14 cellular contexts compared by ENCODE assay signal in the genomic region with DNA sequence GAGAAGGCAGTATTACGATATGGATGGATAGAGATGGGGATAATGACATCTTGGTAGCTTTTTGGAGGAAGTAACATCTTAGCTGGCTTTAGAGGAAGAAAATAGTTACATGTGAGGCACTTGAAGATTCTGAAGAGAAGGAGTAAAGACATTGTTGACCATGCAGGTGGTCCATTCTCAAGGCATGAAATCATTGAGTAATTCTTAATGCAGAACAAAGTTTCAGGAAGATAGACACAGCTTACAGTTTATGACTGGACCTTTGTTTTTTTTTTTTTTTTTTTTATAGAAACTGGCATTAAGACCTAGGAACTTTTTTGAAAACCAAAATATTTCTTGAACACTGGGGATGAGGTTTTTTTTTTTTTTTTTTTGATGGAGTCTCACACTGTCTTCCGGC. TPM values are rescaled to one million over a fixed set of nuclear protein-coding genes. Genes with fewer than 3 reads are reported as not detected.
DNase-seq lines count a peak whose midpoint lies in the region; ATAC-seq and TF ChIP-seq lines count a peak whose summit lies in the region.
"Had no signal": no experiment of that assay in that cellular context is flagged by ENCODE, and none has a peak within 500 bp of the region (broad histone marks: within the 10 kb centered on the region; RNA-seq: fewer than 3 reads in every experiment).

No MANE protein-coding gene starts in this region.

- TF ChIP-seq CTCF in HEK293 (tag by site-specific recombination; IDR thresholded peaks at IDR 0.05): no peak
- no peak for TF ChIP-seq CTCF in natural killer cell (IDR thresholded peaks at IDR 0.05)

- no peak overlapping the region for H3K27ac ChIP-seq in HEK293 (ENCODE audit: extremely low read depth, low read depth, low read length)

- H3K27ac Mint-ChIP-seq in activated CD4-positive, alpha-beta memory T cell treated with anti-CD3 and anti-CD28 coated beads, Interleukin-2, amount 10 ng/mL, durations not matched to agents 7 days and 5 days: peak overlapping the region; percentile 58
- H3K27ac Mint-ChIP-seq in natural killer cell: peak overlapping the region; percentile 84 to 85

- no peak overlapping the region for H3K4me3 ChIP-seq in HEK293 (ENCODE audit: low read depth, low read length)
- H3K4me3 ChIP-seq: dorsolateral prefrontal cortex, mucosa of descending colon had no signal

- no peaks in the 10 kb centered on the region for H3K9me3 ChIP-seq in HEK293 (ENCODE audit: control insufficient read depth, insufficient read depth, low read depth, low read length)
- H3K9me3 ChIP-seq: Caco-2, mucosa of descending colon had no signal

- H3K9me3 Mint-ChIP-seq in activated CD4-positive, alpha-beta memory T cell treated with anti-CD3 and anti-CD28 coated beads, Interleukin-2, amount 10 ng/mL, durations not matched to agents 7 days and 5 days: no peaks in the 10 kb centered on the region
- H3K9me3 Mint-ChIP-seq in natural killer cell: no peaks in the 10 kb centered on the region

- H3K4me3 Mint-ChIP-seq in activated CD4-positive, alpha-beta memory T cell treated with anti-CD3 and anti-CD28 coated beads, Interleukin-2, amount 10 ng/mL, durations not matched to agents 7 days and 5 days: peak overlapping the region; percentile 15
- H3K4me3 Mint-ChIP-seq in natural killer cell: peak overlapping the region; percentile 77

- no peaks in the 10 kb centered on the region for H3K36me3 ChIP-seq in HEK293 (ENCODE audit: control insufficient read depth in 2 of 2, insufficient read depth in 1 of 2, low read length in 2 of 2)

- DNase-seq in CD1c-positive myeloid dendritic cell (ENCODE audit: extremely low spot score): peak; percentile 46
- DNase-seq in activated CD4-positive, alpha-beta memory T cell treated with anti-CD3 and anti-CD28 coated beads, Interleukin-2, amount 10 ng/mL, durations not matched to agents 7 days and 5 days: no peak
- DNase-seq in natural killer cell: no peak
- DNase-seq in SK-N-DZ (ENCODE audit: low spot score): no peak
- DNase-seq in NCI-H2081 treated with DMSO at 0.1 percent for 48 hours (lab: John Stamatoyannopoulos, UW): no peak
- DNase-seq: activated CD4-positive, alpha-beta T cell treated with anti-CD3 and anti-CD28 coated beads, Interleukin-2, amount 50 U/mL, for 1 hour; Caco-2; dorsolateral prefrontal cortex; mucosa of descending colon; substantia nigra had no signal

- H3K36me3 Mint-ChIP-seq in activated CD4-positive, alpha-beta memory T cell treated with anti-CD3 and anti-CD28 coated beads, Interleukin-2, amount 10 ng/mL, durations not matched to agents 7 days and 5 days (ENCODE audit: low read depth): peaks cover 52% of the 10 kb centered on the region
- peaks cover 8% of the 10 kb centered on the region for H3K36me3 Mint-ChIP-seq in natural killer cell

- no peak for ATAC-seq in natural killer cell
- no peak for ATAC-seq in GM21528 (IDR thresholded peaks at IDR 0.05; ENCODE audit: low FRiP score, unreplicated experiment)
- no peak for ATAC-seq in GM18520 (IDR thresholded peaks at IDR 0.05; ENCODE audit: unreplicated experiment)
- ATAC-seq: mucosa of descending colon, sciatic nerve had no signal

- H3K4me1 Mint-ChIP-seq in activated CD4-positive, alpha-beta memory T cell treated with anti-CD3 and anti-CD28 coated beads, Interleukin-2, amount 10 ng/mL, durations not matched to agents 7 days and 5 days: peaks cover 77% of the 10 kb centered on the region
- H3K4me1 Mint-ChIP-seq in natural killer cell: peaks cover 61 to 83% of the 10 kb centered on the region in 2 donors

- CTCF ChIA-PET in HEK293 (lab: Yijun Ruan, JAX): interaction anchor here (0.6 to 1.1 kb wide), 2 partner anchors 21 to 1212 kb away, joined by 3 to 6 read pairs; no protein-coding TSS in a partner anchor
- CTCF ChIA-PET in activated CD4-positive, alpha-beta memory T cell treated with anti-CD3 and anti-CD28 coated beads, Interleukin-2, amount 10 ng/mL, durations not matched to agents 7 days and 5 days (lab: Charles Lee): interaction anchor here (0.7 to 2.0 kb wide), 3 partner anchors 10 to 103 kb away, joined by 4 to 5 read pairs (median 4); no protein-coding TSS in a partner anchor

- no peaks in the 10 kb centered on the region for H3K27me3 Mint-ChIP-seq in activated CD4-positive, alpha-beta memory T cell treated with anti-CD3 and anti-CD28 coated beads, Interleukin-2, amount 10 ng/mL, durations not matched to agents 7 days and 5 days
- H3K27me3 Mint-ChIP-seq in natural killer cell (ENCODE audit: low read depth in 2 of 2): no peaks in the 10 kb centered on the region

- 0 out of 2 replicates have a peak, but pooled peaks cover 4% of the 10 kb centered on the region for H3K4me1 ChIP-seq in HEK293 (ENCODE audit: control insufficient read depth, insufficient read depth, low read length)

- POLR2A ChIA-PET in HEK293 (lab: Yijun Ruan, JAX): no interaction called here
- POLR2A ChIA-PET in activated CD4-positive, alpha-beta memory T cell treated with anti-CD3 and anti-CD28 coated beads, Interleukin-2, amount 10 ng/mL, durations not matched to agents 7 days and 5 days (lab: Charles Lee): interaction anchor here (2.0 to 8.6 kb wide), 5 partner anchors 13 to 53 kb away, joined by 8 to 93 read pairs (median 29); a partner anchor contains a TSS

- intact Hi-C loops in natural killer cell (cut with micrococcal nuclease): loop anchor here (5.0 kb wide), 1 partner anchor 115 kb away; no protein-coding TSS in a partner anchor

TF ChIP-seq in HEK293, 187 proteins besides CTCF, POLR2A, EP300 and RAD21:
- no peak for TF ChIP-seq ZBTB8A (tag by site-specific recombination; IDR thresholded peaks at IDR 0.05)
- no peak for TF ChIP-seq ZBTB21 (tag by site-specific recombination; IDR thresholded peaks at IDR 0.05)
- no peak for TF ChIP-seq GLI4 (tag by site-specific recombination; IDR thresholded peaks at IDR 0.05)
- TF ChIP-seq ZNF19 (tag by site-specific recombination; IDR thresholded peaks at IDR 0.05; ENCODE audit: low read depth): no peak
- TF ChIP-seq GLIS1 (tag by site-specific recombination; IDR thresholded peaks at IDR 0.05): peak; percentile 45; the same call in 1 of the 2 replicates
- TF ChIP-seq, protein P1, sequence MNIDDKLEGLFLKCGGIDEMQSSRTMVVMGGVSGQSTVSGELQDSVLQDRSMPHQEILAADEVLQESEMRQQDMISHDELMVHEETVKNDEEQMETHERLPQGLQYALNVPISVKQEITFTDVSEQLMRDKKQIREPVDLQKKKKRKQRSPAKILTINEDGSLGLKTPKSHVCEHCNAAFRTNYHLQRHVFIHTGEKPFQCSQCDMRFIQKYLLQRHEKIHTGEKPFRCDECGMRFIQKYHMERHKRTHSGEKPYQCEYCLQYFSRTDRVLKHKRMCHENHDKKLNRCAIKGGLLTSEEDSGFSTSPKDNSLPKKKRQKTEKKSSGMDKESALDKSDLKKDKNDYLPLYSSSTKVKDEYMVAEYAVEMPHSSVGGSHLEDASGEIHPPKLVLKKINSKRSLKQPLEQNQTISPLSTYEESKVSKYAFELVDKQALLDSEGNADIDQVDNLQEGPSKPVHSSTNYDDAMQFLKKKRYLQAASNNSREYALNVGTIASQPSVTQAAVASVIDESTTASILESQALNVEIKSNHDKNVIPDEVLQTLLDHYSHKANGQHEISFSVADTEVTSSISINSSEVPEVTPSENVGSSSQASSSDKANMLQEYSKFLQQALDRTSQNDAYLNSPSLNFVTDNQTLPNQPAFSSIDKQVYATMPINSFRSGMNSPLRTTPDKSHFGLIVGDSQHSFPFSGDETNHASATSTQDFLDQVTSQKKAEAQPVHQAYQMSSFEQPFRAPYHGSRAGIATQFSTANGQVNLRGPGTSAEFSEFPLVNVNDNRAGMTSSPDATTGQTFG (tag by site-specific recombination; IDR thresholded peaks at IDR 0.05; ENCODE audit: borderline replicate concordance): no peak

RNA-seq across cellular contexts. Expression of a gene that starts 28.3 kb away (rescaled TPM):
- total RNA-seq in activated CD4-positive, alpha-beta memory T cell treated with anti-CD3 and anti-CD28 coated beads, Interleukin-2, amount 10 ng/mL, durations not matched to agents 7 days and 5 days: 100 to 1,000 TPM; 289 to 305 TPM
- total RNA-seq in natural killer cell: 100 to 1,000 TPM; 600 to 704 (median 607) TPM
- polyA plus RNA-seq in SK-N-DZ (2014; cell fraction: cytosol; rRNA removed): 11.7 and 12.0 TPM in 2 replicates
- 20.1 TPM in 2 replicates for polyA plus RNA-seq in SK-N-DZ (2014; cell fraction: nucleus; rRNA removed)
